8 cellular contexts compared by ENCODE assay signal in genomic region chr14:59632381-59632780, GRCh38. TPM values are rescaled to one million over a fixed set of nuclear protein-coding genes. Genes with fewer than 3 reads are reported as not detected.
DNase-seq lines count a peak whose midpoint lies in the region; ATAC-seq, FAIRE-seq and TF ChIP-seq lines count a peak whose summit lies in the region.

No MANE protein-coding gene starts in this region.

- no peak overlapping the region for H3K27ac ChIP-seq in AG04450 (ENCODE audit: low read depth, low read length)

- H3K4me3 ChIP-seq in AG04450 (ENCODE audit: low read depth, low read length) = no peak overlapping the region

- FAIRE-seq in GM12891 (lab: Jason Lieb, UNC) = peak; percentile 65

- no peak overlapping the region for H3K27ac Mint-ChIP-seq in T-helper 2 cell treated with Interferon-gamma antibody and Interleukin-4, amounts not matched to agents 5 μg/mL and 100 μg/mL, for 36 hours

- no peaks in the 10 kb centered on the region for H3K9me3 ChIP-seq in AG04450 (ENCODE audit: control insufficient read depth, insufficient read depth, low read length)

- POLR2A ChIA-PET in AG04450 (lab: Yijun Ruan, JAX) = no interaction called here

- no peaks in the 10 kb centered on the region for H3K36me3 Mint-ChIP-seq in T-helper 2 cell treated with Interferon-gamma antibody and Interleukin-4, amounts not matched to agents 5 μg/mL and 100 μg/mL, for 36 hours (ENCODE audit: low read depth)

- H3K4me1 Mint-ChIP-seq in T-helper 2 cell treated with Interferon-gamma antibody and Interleukin-4, amounts not matched to agents 5 μg/mL and 100 μg/mL, for 36 hours (ENCODE audit: low read depth) = no peaks in the 10 kb centered on the region

- DNase-seq in AG04450 (ENCODE audit: low read depth, low spot score) (no peak), GM12891 (ENCODE audit: insufficient read length, low spot score) (no peak), NCI-H1105 treated with DMSO at 0.1 percent for 48 hours (lab: John Stamatoyannopoulos, UW) (peak; percentile 47), amniotic epithelial cell (ENCODE audit: low read depth) (peak; percentile 32), medulla oblongata (ENCODE audit: extremely low spot score) (peak; percentile 30)
- DNase-seq in T-helper 2 cell treated with Interferon-gamma antibody and Interleukin-4, amounts not matched to agents 5 μg/mL and 100 μg/mL, for 36 hours (ENCODE audit: low spot score) = no peak

- peak; percentile 63 for TF ChIP-seq CTCF in AG04450 (IDR thresholded peaks at IDR 0.05; ENCODE audit: low read depth, low read length)

- peaks cover 44% of the 10 kb centered on the region for H3K27me3 Mint-ChIP-seq in T-helper 2 cell treated with Interferon-gamma antibody and Interleukin-4, amounts not matched to agents 5 μg/mL and 100 μg/mL, for 36 hours (ENCODE audit: low read depth)

- CTCF ChIA-PET in AG04450 (lab: Charles Lee) = interaction anchor here (0.7 to 2.6 kb wide), 23 partner anchors 9 to 552 kb away, joined by 3 to 43 read pairs (median 4); no protein-coding TSS in a partner anchor

- ATAC-seq in HG02938 (IDR thresholded peaks at IDR 0.05; ENCODE audit: unreplicated experiment) (no peak), HG02763 (IDR thresholded peaks at IDR 0.05; ENCODE audit: unreplicated experiment) (no peak)

- no peaks in the 10 kb centered on the region for H3K9me3 Mint-ChIP-seq in T-helper 2 cell treated with Interferon-gamma antibody and Interleukin-4, amounts not matched to agents 5 μg/mL and 100 μg/mL, for 36 hours

- no peak overlapping the region for H3K4me3 Mint-ChIP-seq in T-helper 2 cell treated with Interferon-gamma antibody and Interleukin-4, amounts not matched to agents 5 μg/mL and 100 μg/mL, for 36 hours

- TF ChIP-seq POLR2A in GM12891 (IDR thresholded peaks at IDR 0.05; ENCODE audit: low read depth, low read length) = no peak

- peaks cover 13% of the 10 kb centered on the region for H3K27me3 ChIP-seq in AG04450 (ENCODE audit: control insufficient read depth, insufficient read depth, low read length)

TF ChIP-seq in GM12891, 5 proteins besides CTCF, POLR2A, EP300 and RAD21:
- no peak for TF ChIP-seq POU2F2 (IDR thresholded peaks at IDR 0.05; ENCODE audit: low read depth, low read length)
- no peak for TF ChIP-seq POLR2AphosphoS5 (IDR thresholded peaks at IDR 0.05; ENCODE audit: low read depth, low read length)
- TF ChIP-seq PAX5 (IDR thresholded peaks at IDR 0.05; ENCODE audit: insufficient read depth, low read length, severe bottlenecking) = no peak
- TF ChIP-seq TAF1 (IDR thresholded peaks at IDR 0.05; ENCODE audit: low read depth, low read length) = no peak
- no peak for TF ChIP-seq SPI1 (IDR thresholded peaks at IDR 0.05; ENCODE audit: low read depth, low read length)

RNA-seq across cellular contexts. Expression of gene CCDC175, which starts 55.8 kb away (rescaled TPM):
- not detected in 2 replicates for polyA plus RNA-seq in AG04450 (2011; rRNA removed)
- polyA minus RNA-seq in AG04450 (2011; rRNA and poly(A)+ RNA removed) = not detected in 2 replicates
- not detected for polyA plus RNA-seq in GM12891 (2012; ENCODE audit: low read depth, missing spikeins)

Comparison
In these comparisons a context has a peak if more than half of its experiments do, and no peak if none do; other contexts are left out.
1. DNase-seq: peak in NCI-H1105 treated with DMSO at 0.1 percent for 48 hours (single experiment), amniotic epithelial cell (single experiment) and medulla oblongata (single experiment); none in AG04450 (single experiment), GM12891 (single experiment) and T-helper 2 cell treated with Interferon-gamma antibody and Interleukin-4, amounts not matched to agents 5 μg/mL and 100 μg/mL, for 36 hours (single experiment).